In genomic region chr1:77347646-77348045, GRCh38 we compare ENCODE assay signal across 8 cellular contexts.
DNase-seq lines count a peak whose midpoint lies in the region; ATAC-seq, FAIRE-seq and TF ChIP-seq lines count a peak whose summit lies in the region.

No MANE protein-coding gene starts in this region.

- intact Hi-C loops in lower lobe of right lung (cut with DNase I), result no loop called here

- H3K4me3 ChIP-seq in lower lobe of right lung, result no peak overlapping the region

- peaks cover 22 to 34% of the 10 kb centered on the region in 2 donors for H3K4me1 Mint-ChIP-seq in immature natural killer cell

- DNase-seq in A172 (ENCODE audit: low spot score) (peak; percentile 90), H54 (ENCODE audit: insufficient read length, low spot score) (peak; percentile 26), UCSD-AML1 (lab: John Stamatoyannopoulos, UW; ENCODE audit: unreplicated experiment) (peak; percentile 11), immature natural killer cell (no peak), lower lobe of right lung (no peak)
- no peak for DNase-seq in effector CD4-positive, alpha-beta T cell

- no peaks in the 10 kb centered on the region for H3K9me3 Mint-ChIP-seq in immature natural killer cell

- peak overlapping the region in 3 of 5 donors; percentile 1 to 48 (median 31) for H3K4me3 Mint-ChIP-seq in immature natural killer cell

- H3K36me3 ChIP-seq in lower lobe of right lung, result no peaks in the 10 kb centered on the region

- H3K4me1 ChIP-seq in lower lobe of right lung, result no peaks in the 10 kb centered on the region

- H3K27me3 ChIP-seq in lower lobe of right lung (ENCODE audit: low read depth), result no peaks in the 10 kb centered on the region

- H3K27ac Mint-ChIP-seq in immature natural killer cell, result no peak overlapping the region

- no peak overlapping the region for H3K27ac ChIP-seq in lower lobe of right lung

- TF ChIP-seq POLR2A in H54 (IDR thresholded peaks at IDR 0.05; ENCODE audit: low read depth, low read length), result no peak

- peaks cover 0 to 2% (median 0%) of the 10 kb centered on the region in 3 donors for H3K27me3 Mint-ChIP-seq in immature natural killer cell (ENCODE audit: low read depth in 3 of 3)

- H3K9me3 ChIP-seq in lower lobe of right lung, result no peaks in the 10 kb centered on the region

- peaks cover 0 to 10% (median 3%) of the 10 kb centered on the region in 3 donors for H3K36me3 Mint-ChIP-seq in immature natural killer cell

- no peak for TF ChIP-seq CTCF in lower lobe of right lung (IDR thresholded peaks at IDR 0.05)

- no peak for ATAC-seq in HG03045 (IDR thresholded peaks at IDR 0.05; ENCODE audit: unreplicated experiment)
- ATAC-seq in lower lobe of right lung, result no peak
- no peak for ATAC-seq in GM21737 (IDR thresholded peaks at IDR 0.05; ENCODE audit: unreplicated experiment)

- peak; percentile 99 for FAIRE-seq in H54 (lab: Jason Lieb, UNC)

Comparison
In these comparisons a context has a peak if more than half of its experiments do, and no peak if none do; other contexts are left out.
1. DNase-seq: peak in A172 (single experiment), H54 (single experiment) and UCSD-AML1 (single experiment); none in immature natural killer cell (0 of 3), lower lobe of right lung (single experiment) and effector CD4-positive, alpha-beta T cell (single experiment).